ENCODE assay signal across 24 cellular contexts in genomic region chr4:93996895-93997294, GRCh38.
"Had no signal": no experiment of that assay in that cellular context is flagged by ENCODE, and none has a peak within 500 bp of the region (broad histone marks: within the 10 kb centered on the region; RNA-seq: fewer than 3 reads in every experiment).

No MANE protein-coding gene starts in this region.

- ATAC-seq: effector memory CD8-positive, alpha-beta T cell; heart right ventricle; left ventricle myocardium superior; lower lobe of right lung; sciatic nerve; stimulated activated memory B cell treated with anti-CD40 and anti-IgM and Interleukin-4, amounts not matched to agents 10 μg/mL and 1 μg/mL and 100 μg/mL, for 72 hours; stimulated activated naive CD8-positive, alpha-beta T cell treated with anti-CD3 and anti-CD28 coated beads, Interleukin-15, Interleukin-2, amounts not matched to agents 100 U/mL and 50 U/mL, for 24 hours; upper lobe of right lung had no signal

- H3K27me3 ChIP-seq: esophagus squamous epithelium, heart right ventricle, neural progenitor cell, spleen, tibial nerve, upper lobe of right lung, uterus had no signal

- FAIRE-seq: endometrium, islet of Langerhans had no signal

- DNase-seq: cortex of kidney; effector memory CD8-positive, alpha-beta T cell; erythroblast; esophagus squamous epithelium; foreskin melanocyte; glutamatergic neuron; heart right ventricle; hippocampal formation; left ventricle myocardium superior; lower lobe of right lung; naive B cell; spleen; stimulated activated CD4-positive, alpha-beta T cell treated with anti-CD3 and anti-CD28 coated beads, Interleukin-4, amount 100 ng/mL, for 4 hours; stimulated activated naive CD8-positive, alpha-beta T cell treated with anti-CD3 and anti-CD28 coated beads, Interleukin-15, Interleukin-2, amounts not matched to agents 100 U/mL and 50 U/mL, for 24 hours; upper lobe of right lung; uterus had no signal

- H3K9me3 ChIP-seq: esophagus squamous epithelium, lower lobe of right lung, spleen, thoracic aorta, tibial nerve, upper lobe of right lung, uterus had no signal

- H3K4me1 ChIP-seq: esophagus squamous epithelium, heart right ventricle, lower lobe of right lung, neural progenitor cell, parathyroid adenoma, spleen, tibial nerve, upper lobe of right lung, uterus had no signal

- H3K27ac ChIP-seq: esophagus squamous epithelium, heart right ventricle, lower lobe of right lung, neural progenitor cell, parathyroid adenoma, spleen, thoracic aorta, tibial nerve, upper lobe of right lung, uterus had no signal

- H3K4me3 ChIP-seq: esophagus squamous epithelium, heart right ventricle, lower lobe of right lung, neural progenitor cell, spleen, thoracic aorta, tibial nerve, upper lobe of right lung, uterus had no signal

- H3K36me3 ChIP-seq: esophagus squamous epithelium, heart right ventricle, lower lobe of right lung, neural progenitor cell, spleen, thoracic aorta, tibial nerve, upper lobe of right lung, uterus had no signal
